In the genomic region with DNA sequence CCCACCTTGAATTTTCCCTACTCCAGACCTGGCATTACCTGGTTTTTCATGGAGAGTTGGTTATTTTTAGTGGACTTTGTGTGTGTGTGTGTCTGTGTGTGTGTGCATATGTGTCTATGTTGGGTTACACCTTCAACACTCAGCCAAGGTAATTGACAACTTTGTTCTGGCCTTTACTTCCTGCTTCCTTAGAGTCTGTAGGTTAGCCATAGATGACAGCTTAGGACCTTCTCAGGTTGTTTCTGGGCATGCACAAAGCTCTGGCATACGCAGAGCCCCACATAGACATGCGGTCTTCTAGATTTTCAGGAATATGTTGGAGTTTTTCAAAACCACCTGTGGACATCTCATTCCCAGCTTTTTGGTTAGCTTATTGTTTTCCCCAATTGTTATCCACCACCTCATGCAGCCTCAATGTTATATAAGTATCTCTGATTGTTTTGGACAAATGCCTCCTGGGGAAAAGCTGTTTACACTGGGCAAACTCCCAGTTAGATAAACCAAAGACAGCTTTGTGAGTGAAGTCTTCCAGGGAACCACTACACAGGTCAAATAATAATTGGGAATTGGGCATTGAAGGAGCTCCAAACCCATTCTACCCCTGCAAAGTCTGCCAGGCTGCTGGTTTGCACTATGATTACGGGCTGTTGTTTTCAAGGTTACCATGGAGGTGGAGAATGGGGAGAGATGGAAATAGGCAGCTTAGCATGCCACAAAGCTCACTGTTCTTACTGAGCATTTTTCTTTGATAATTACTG, we compare ENCODE assay signal across 17 cellular contexts.
A peak's percentile ranks its signal among the peaks of the same experiment; 100 is the strongest.
DNase-seq lines count a peak whose midpoint lies in the region; TF ChIP-seq lines count a peak whose summit lies in the region.
"Had no signal": no experiment of that assay in that cellular context is flagged by ENCODE, and none has a peak within 500 bp of the region (broad histone marks: within the 10 kb centered on the region; RNA-seq: fewer than 3 reads in every experiment).

No MANE protein-coding gene starts in this region.

- TF ChIP-seq CTCF in fibroblast of pulmonary artery (IDR thresholded peaks at IDR 0.05; ENCODE audit: low read length, missing control alignments) (no peak), BE2C (IDR thresholded peaks at IDR 0.05; ENCODE audit: low read depth, low read length) (no peak)

- H3K9ac ChIP-seq in muscle layer of colon (ENCODE audit: low read length): no peak overlapping the region

- H3K27me3 ChIP-seq in muscle layer of colon (ENCODE audit: control insufficient read depth in 1 of 2, insufficient read depth in 2 of 2, low read length in 2 of 2) (no peaks in the 10 kb centered on the region), BE2C (no peaks in the 10 kb centered on the region)

- in situ Hi-C loops in G401 (cut with HindIII; ENCODE audit: low sequenced_read_pairs): no loop called here

- H3K9me3 ChIP-seq in muscle layer of colon (ENCODE audit: low read length) (no peaks in the 10 kb centered on the region), BE2C (no peaks in the 10 kb centered on the region)
- H3K9me3 ChIP-seq: thoracic aorta had no signal

- no peak overlapping the region for H3K4me3 ChIP-seq in fibroblast of pulmonary artery (replicated peaks; ENCODE audit: low read depth, low read length)
- no peak overlapping the region for H3K4me3 ChIP-seq in muscle layer of colon (ENCODE audit: low read depth in 1 of 2, low read length in 2 of 2)
- no peak overlapping the region for H3K4me3 ChIP-seq in BE2C (ENCODE audit: low read depth, low read length)
- H3K4me3 ChIP-seq: K562, thoracic aorta had no signal

- peak; percentile 46 for DNase-seq in G401 (ENCODE audit: low spot score)
- DNase-seq in NCI-H2029 treated with DMSO at 0.1 percent for 48 hours (lab: John Stamatoyannopoulos, UW): peak; percentile 15
- peak; percentile 56 for DNase-seq in fibroblast of pulmonary artery (ENCODE audit: low read depth)
- DNase-seq in BE2C: no peak
- no peak for DNase-seq in NCI-H2196 (lab: John Stamatoyannopoulos, UW; ENCODE audit: unreplicated experiment)
- DNase-seq in NCI-H446 treated with DMSO at 0.1 percent for 48 hours (lab: John Stamatoyannopoulos, UW): no peak
- DNase-seq in activated CD8-positive, alpha-beta memory T cell treated with anti-CD3 and anti-CD28 coated beads, Interleukin-2, amount 50 U/mL, for 4 hours: no peak
- DNase-seq: activated CD8-positive, alpha-beta T cell treated with anti-CD3 and anti-CD28 coated beads, Interleukin-2, amount 10 ng/mL, durations not matched to agents 7 days and 5 days; activated naive CD4-positive, alpha-beta T cell treated with anti-CD3 and anti-CD28 coated beads, Interleukin-2, amount 50 U/mL, for 16 hours; activated T-cell treated with anti-CD3 and anti-CD28 coated beads, Interleukin-2, amount 50 U/mL, for 4 hours; foreskin melanocyte; NCI-H2081 treated with DMSO at 0.1 percent for 48 hours; NCI-H69; T-helper 2 cell had no signal

- H3K4me1 ChIP-seq in muscle layer of colon (ENCODE audit: insufficient read depth, low read length) (peaks cover 73% of the 10 kb centered on the region), BE2C (no peaks in the 10 kb centered on the region)

- no peaks in the 10 kb centered on the region for H3K36me3 ChIP-seq in muscle layer of colon (ENCODE audit: insufficient read depth, low read length)
- H3K36me3 ChIP-seq in BE2C: no peaks in the 10 kb centered on the region
- H3K36me3 ChIP-seq: thoracic aorta had no signal

- peak overlapping the region; percentile 41 for H3K27ac ChIP-seq in muscle layer of colon (ENCODE audit: low read depth, low read length)
- H3K27ac ChIP-seq: thoracic aorta had no signal

Comparison
In these comparisons a context has a peak if more than half of its experiments do, and no peak if none do; other contexts are left out.
1. DNase-seq: peak in G401 (single experiment), NCI-H2029 treated with DMSO at 0.1 percent for 48 hours (single experiment) and fibroblast of pulmonary artery (single experiment); none in BE2C (single experiment), NCI-H2196 (single experiment), NCI-H446 treated with DMSO at 0.1 percent for 48 hours (single experiment) and activated CD8-positive, alpha-beta memory T cell treated with anti-CD3 and anti-CD28 coated beads, Interleukin-2, amount 50 U/mL, for 4 hours (single experiment).